Comparison of ENCODE assay signal across 8 cellular contexts in the genomic region with DNA sequence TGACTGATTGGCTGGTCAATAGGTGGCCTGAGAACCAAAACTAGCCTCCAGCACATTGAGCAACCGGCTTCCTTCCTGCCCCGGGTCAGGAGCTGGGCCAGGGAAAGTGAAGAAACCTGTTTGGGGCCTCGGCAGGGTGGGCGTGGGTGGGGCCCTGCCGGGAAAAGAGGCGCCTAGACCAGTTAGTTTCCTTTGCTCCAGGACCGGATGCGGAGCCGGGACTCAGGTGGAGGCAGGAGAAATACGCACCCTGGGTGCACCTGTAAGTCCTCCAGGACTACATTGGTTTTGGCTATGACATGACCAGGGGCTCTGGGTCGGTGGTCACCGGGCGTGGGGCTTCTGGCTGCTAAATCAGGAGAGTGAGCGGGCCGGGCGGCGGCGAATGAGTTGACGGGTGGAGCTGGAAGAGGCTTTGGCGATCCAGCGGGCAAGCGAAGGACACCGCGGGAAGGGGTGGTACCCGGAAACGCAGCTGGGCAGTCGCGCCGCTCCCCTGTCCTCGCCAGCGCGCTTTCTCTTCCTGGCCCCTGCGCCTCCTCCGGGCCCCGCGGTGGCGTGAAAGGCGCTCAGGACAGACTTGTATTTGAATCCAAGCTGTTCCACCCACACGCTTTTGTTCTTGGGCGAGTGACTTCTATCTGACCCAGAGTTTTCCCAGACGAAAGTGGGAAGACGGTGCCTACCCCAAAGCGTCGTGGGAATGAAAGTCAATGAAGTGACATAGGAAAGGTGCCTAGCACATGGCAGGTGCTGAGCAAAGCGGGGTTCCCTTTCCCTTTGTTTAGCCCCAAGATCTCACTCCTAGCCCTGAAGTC. TPM values are rescaled to one million over a fixed set of nuclear protein-coding genes. Genes with fewer than 3 reads are reported as not detected.
DNase-seq lines count a peak whose midpoint lies in the region; ATAC-seq and TF ChIP-seq lines count a peak whose summit lies in the region.

No MANE protein-coding gene starts in this region.

- DNase-seq in CD4-positive, alpha-beta memory T cell = no peak
- peak; percentile 74 for DNase-seq in RWPE2 (ENCODE audit: low spot score)
- no peak for DNase-seq in esophagus squamous epithelium (lab: John Stamatoyannopoulos, UW)
- DNase-seq in NCI-H2107 (lab: John Stamatoyannopoulos, UW) = no peak
- no peak for DNase-seq in NCI-H524 treated with DMSO at 0.1 percent for 48 hours (lab: John Stamatoyannopoulos, UW)
- no peak for DNase-seq in activated gamma-delta T cell treated with Interleukin-2 at 50 U/mL for 16 hours

- no peaks in the 10 kb centered on the region for H3K27me3 ChIP-seq in CD4-positive, alpha-beta memory T cell (ENCODE audit: insufficient read depth, low read length)
- H3K27me3 ChIP-seq in RWPE2 (ENCODE audit: insufficient read depth, poor library complexity, severe bottlenecking) = no peaks in the 10 kb centered on the region
- no peaks in the 10 kb centered on the region for H3K27me3 ChIP-seq in esophagus squamous epithelium

- no peaks in the 10 kb centered on the region for H3K9me3 ChIP-seq in CD4-positive, alpha-beta memory T cell (ENCODE audit: control insufficient read depth in 1 of 2, low read length in 2 of 2)
- no peaks in the 10 kb centered on the region for H3K9me3 ChIP-seq in RWPE2 (ENCODE audit: severe bottlenecking)
- H3K9me3 ChIP-seq in esophagus squamous epithelium = no peaks in the 10 kb centered on the region

- H3K4me3 Mint-ChIP-seq in CD4-positive, alpha-beta memory T cell = peak overlapping the region; percentile 51 to 93 (median 84)
- peak overlapping the region; percentile 72 to 88 (median 79) for H3K4me3 Mint-ChIP-seq in nephron

- H3K27me3 Mint-ChIP-seq in CD4-positive, alpha-beta memory T cell = no peaks in the 10 kb centered on the region
- H3K27me3 Mint-ChIP-seq in nephron (ENCODE audit: low read depth) = no peaks in the 10 kb centered on the region

- TF ChIP-seq CTCF in RWPE2 (IDR thresholded peaks at IDR 0.05; ENCODE audit: poor library complexity, severe bottlenecking) = no peak
- no peak for TF ChIP-seq CTCF in esophagus squamous epithelium (IDR thresholded peaks at IDR 0.05)
- TF ChIP-seq CTCF in nephron (IDR thresholded peaks at IDR 0.05; ENCODE audit: unreplicated experiment in 3 of 3) = no peak

- peaks cover 0 to 4% of the 10 kb centered on the region in 2 donors for H3K36me3 Mint-ChIP-seq in CD4-positive, alpha-beta memory T cell
- H3K36me3 Mint-ChIP-seq in nephron (ENCODE audit: low read depth) = no peaks in the 10 kb centered on the region

- H3K27ac ChIP-seq in CD4-positive, alpha-beta memory T cell (ENCODE audit: low read depth, low read length) = peak overlapping the region; percentile 55
- H3K27ac ChIP-seq in RWPE2 (ENCODE audit: poor library complexity, severe bottlenecking) = peak overlapping the region; percentile 98
- H3K27ac ChIP-seq in esophagus squamous epithelium = peak overlapping the region; percentile 91 to 98 (median 94)

- H3K27ac Mint-ChIP-seq in CD4-positive, alpha-beta memory T cell = peak overlapping the region; percentile 73 to 99 (median 91)
- H3K27ac Mint-ChIP-seq in nephron = peak overlapping the region; percentile 93 to 96 (median 93)

- peaks cover 34 to 56% (median 46%) of the 10 kb centered on the region in 4 donors for H3K4me1 Mint-ChIP-seq in CD4-positive, alpha-beta memory T cell
- peaks cover 40% of the 10 kb centered on the region for H3K4me1 Mint-ChIP-seq in nephron

- no peak for TF ChIP-seq POLR2A in esophagus squamous epithelium (IDR thresholded peaks at IDR 0.05)

- intact Hi-C loops in CD4-positive, alpha-beta memory T cell (cut with micrococcal nuclease) = loop anchor here (1.0 to 10.0 kb wide), 3 partner anchors 30 to 480 kb away; a partner anchor contains a TSS
- intact Hi-C loops in esophagus squamous epithelium (cut with DNase I) = loop anchor here (10.0 kb wide), 2 partner anchors 100 to 240 kb away; no protein-coding TSS in a partner anchor

- WGBS in esophagus squamous epithelium, 2 donors = 20 to 31% methylated on average over 10 to 12 of the region's 45 CpGs

- ATAC-seq in RWPE2 (ENCODE audit: low read depth) = peak; percentile 36
- no peak for ATAC-seq in GM18873 (IDR thresholded peaks at IDR 0.05; ENCODE audit: low FRiP score, unreplicated experiment)

- no peaks in the 10 kb centered on the region for H3K9me3 Mint-ChIP-seq in CD4-positive, alpha-beta memory T cell
- no peaks in the 10 kb centered on the region for H3K9me3 Mint-ChIP-seq in nephron

- H3K4me1 ChIP-seq in CD4-positive, alpha-beta memory T cell (ENCODE audit: insufficient read depth, low read length) = peaks cover 51% of the 10 kb centered on the region
- H3K4me1 ChIP-seq in RWPE2 (ENCODE audit: insufficient read depth, poor library complexity, severe bottlenecking) (peaks cover 81% of the 10 kb centered on the region), esophagus squamous epithelium (peaks cover 31 to 77% (median 41%) of the 10 kb centered on the region in 3 donors)

- POLR2A ChIA-PET in CD4-positive, alpha-beta memory T cell (lab: Charles Lee; ENCODE audit: partially characterized antibody) = interaction anchor here (1.0 to 3.6 kb wide), 3 partner anchors 29 to 482 kb away, joined by 3 to 91 read pairs (median 4); a partner anchor contains a TSS

- no peaks in the 10 kb centered on the region for H3K36me3 ChIP-seq in CD4-positive, alpha-beta memory T cell (ENCODE audit: insufficient read depth, low read length)
- H3K36me3 ChIP-seq in RWPE2 (ENCODE audit: low read depth) (no peaks in the 10 kb centered on the region), esophagus squamous epithelium (no peaks in the 10 kb centered on the region)

- CTCF ChIA-PET in CD4-positive, alpha-beta memory T cell (lab: Charles Lee; ENCODE audit: partially characterized antibody) = interaction anchor here (1.0 to 1.7 kb wide), 2 partner anchors 29 to 31 kb away, joined by 3 to 9 read pairs; a partner anchor contains a TSS

- H3K4me3 ChIP-seq in CD4-positive, alpha-beta memory T cell (ENCODE audit: low read length in 2 of 2) = peak overlapping the region in 1 of 2 donors; percentile 85
- H3K4me3 ChIP-seq in RWPE2 (ENCODE audit: severe bottlenecking) (peak overlapping the region; percentile 24), esophagus squamous epithelium (peak overlapping the region; percentile 48 to 77 (median 64))

RNA-seq across cellular contexts. Expression of a gene that starts 30.6 kb away (rescaled TPM):
- 10 to 100 TPM; 19.0 TPM for total RNA-seq in CD4-positive, alpha-beta memory T cell
- polyA plus RNA-seq in CD4-positive, alpha-beta memory T cell = 10 to 100 TPM; 40.4 to 56.7 TPM
- 100 to 1,000 TPM in 1 of 4 donors, 10 to 100 TPM in 3; 48.5 to 128 (median 66.1) TPM for total RNA-seq in esophagus squamous epithelium
